ENCODE assay signal across 9 cellular contexts in the genomic region with DNA sequence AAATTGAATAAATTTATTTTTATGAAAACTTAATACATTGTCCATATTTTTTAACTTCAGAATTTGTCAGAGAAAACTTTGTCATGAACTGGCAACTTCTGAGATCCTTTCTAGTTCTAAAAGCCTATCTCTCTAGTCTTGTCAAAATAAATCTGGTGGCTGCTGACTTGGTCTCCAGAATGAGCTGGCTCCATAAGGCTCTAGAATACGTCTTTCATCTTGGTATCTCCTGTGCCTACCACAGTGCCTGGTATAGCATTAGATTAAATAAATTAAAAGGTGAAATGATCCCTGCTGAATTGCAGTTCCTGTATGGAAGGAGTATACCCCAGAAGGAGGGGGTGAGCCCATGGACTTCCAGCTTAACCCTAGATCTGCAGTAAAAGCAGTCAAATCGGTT.
"Had no signal": no experiment of that assay in that cellular context is flagged by ENCODE, and none has a peak within 500 bp of the region (broad histone marks: within the 10 kb centered on the region; RNA-seq: fewer than 3 reads in every experiment).

No MANE protein-coding gene starts in this region.

- ATAC-seq: activated CD4-positive, alpha-beta T cell treated with anti-CD3 and anti-CD28 coated beads for 36 hours; activated CD4-positive, CD25-positive, alpha-beta regulatory T cell treated with anti-CD3 and anti-CD28 coated beads, Interleukin-2, amount 50 U/mL, for 24 hours; activated CD8-positive, alpha-beta memory T cell treated with anti-CD3 and anti-CD28 coated beads, Interleukin-2, amount 10 ng/mL, durations not matched to agents 7 days and 5 days; activated CD8-positive, alpha-beta T cell treated with anti-CD3 and anti-CD28 coated beads for 36 hours; activated CD8-positive, alpha-beta T cell treated with anti-CD3 and anti-CD28 coated beads, Interleukin-2, amount 10 ng/mL, durations not matched to agents 7 days and 5 days; T-helper 17 cell; WTC11 had no signal

- H3K36me3 ChIP-seq: WERI-Rb-1 had no signal

- H3K27ac ChIP-seq: VCaP, WERI-Rb-1 had no signal
